Comparison of ENCODE assay signal across 1 cellular context in the genomic region with DNA sequence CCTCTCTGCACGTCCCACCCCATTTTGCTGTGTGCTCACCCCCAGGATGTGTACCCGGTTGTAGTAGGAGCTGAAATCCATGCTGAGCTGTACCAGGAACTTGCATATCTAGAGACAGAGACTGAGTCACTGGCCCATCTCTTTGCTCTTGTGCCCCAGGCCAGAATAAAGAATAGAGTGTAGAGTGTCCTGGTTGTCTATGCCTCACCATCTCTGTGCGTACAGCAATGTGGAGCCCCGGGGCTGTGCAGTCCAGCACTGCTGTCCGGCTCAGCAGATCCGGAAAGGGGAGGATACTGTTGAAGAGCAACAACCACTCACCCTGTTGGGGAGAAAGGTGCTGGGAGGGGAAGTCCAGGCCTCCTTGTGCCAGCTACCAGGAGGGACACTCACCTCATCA.
TF ChIP-seq lines count a peak whose summit lies in the region.

No MANE protein-coding gene starts in this region.

TF ChIP-seq in GM12878, 131 proteins besides CTCF, POLR2A, EP300 and RAD21:
- TF ChIP-seq POLR2AphosphoS2 (IDR thresholded peaks at IDR 0.05; ENCODE audit: low read depth, low read length) (peak; percentile 4; the same call in 1 of the 2 replicates), RCOR1 (conservative IDR thresholded peaks at IDR 0.05; ENCODE audit: low read depth, low read length) (no peak)
